18 cellular contexts compared by ENCODE assay signal in genomic region chr2:8505311-8505920, GRCh38.
A peak's percentile ranks its signal among the peaks of the same experiment; 100 is the strongest.
DNase-seq lines count a peak whose midpoint lies in the region; ATAC-seq and TF ChIP-seq lines count a peak whose summit lies in the region.
"Had no signal": no experiment of that assay in that cellular context is flagged by ENCODE, and none has a peak within 500 bp of the region (broad histone marks: within the 10 kb centered on the region; RNA-seq: fewer than 3 reads in every experiment).

No MANE protein-coding gene starts in this region.

- peak overlapping the region in 3 of 5 experiments; percentile 37 to 80 (median 54) for H3K27ac Mint-ChIP-seq in brain

- no peak overlapping the region for H2BK12ac ChIP-seq in neuronal stem cell (ENCODE audit: low read length)

- H3K27me3 ChIP-seq in right atrium auricular region (no peaks in the 10 kb centered on the region), neuronal stem cell (ENCODE audit: control insufficient read depth in 3 of 3, insufficient read depth in 3 of 3, low read depth in 1 of 3, low read length in 3 of 3) (no peaks in the 10 kb centered on the region)
- H3K27me3 ChIP-seq: SJSA1 had no signal

- ATAC-seq in Right ventricle myocardium superior (ENCODE audit: poor library complexity) (peak; percentile 41), GM19395 (IDR thresholded peaks at IDR 0.05; ENCODE audit: unreplicated experiment) (no peak), GM18907 (IDR thresholded peaks at IDR 0.05; ENCODE audit: unreplicated experiment) (no peak)

- H3K9ac ChIP-seq in neuronal stem cell (ENCODE audit: low read depth, low read length, poor library complexity): no peak overlapping the region

- peak overlapping the region; percentile 74 for H2AFZ ChIP-seq in neuronal stem cell (ENCODE audit: low read length)

- H3K9me3 ChIP-seq in right atrium auricular region (no peaks in the 10 kb centered on the region), neuronal stem cell (replicated peaks in 1 of 2; ENCODE audit: control insufficient read depth in 2 of 2, insufficient read depth in 1 of 2, low read depth in 1 of 2, low read length in 2 of 2) (peaks cover 12% of the 10 kb centered on the region in 2 donors)
- H3K9me3 ChIP-seq: SJSA1 had no signal

- no peak for DNase-seq in Right ventricle myocardium superior
- DNase-seq in right atrium auricular region (ENCODE audit: low spot score): no peak
- peak; percentile 12 for DNase-seq in neuronal stem cell (ENCODE audit: low spot score)
- DNase-seq in NCI-H2171 treated with DMSO at 0.1 percent for 48 hours (lab: John Stamatoyannopoulos, UW): no peak
- DNase-seq: C1 segment of cervical spinal cord; CD8-positive, alpha-beta memory T cell; HCEC 1CT; IMR-90; NCI-H1417; NCI-H187; NCI-H2107; NCI-H345; NCI-H526 had no signal

- no peak overlapping the region for H3K4me3 Mint-ChIP-seq in brain
- H3K4me3 Mint-ChIP-seq: CD8-positive, alpha-beta memory T cell had no signal

- H3K36me3 ChIP-seq in right atrium auricular region: no peaks in the 10 kb centered on the region
- no peaks in the 10 kb centered on the region for H3K36me3 ChIP-seq in neuronal stem cell (replicated peaks in 1 of 2; ENCODE audit: control insufficient read depth in 2 of 2, insufficient read depth in 2 of 2, low read length in 2 of 2)
- H3K36me3 ChIP-seq: SJSA1 had no signal

- H3K4me1 ChIP-seq in right atrium auricular region (peaks cover 0 to under 1% of the 10 kb centered on the region in 2 donors), neuronal stem cell (ENCODE audit: control insufficient read depth in 2 of 2, insufficient read depth in 1 of 2, low read depth in 1 of 2, low read length in 2 of 2) (peaks cover 1 to 10% of the 10 kb centered on the region in 2 donors)
- H3K4me1 ChIP-seq: SJSA1 had no signal

- no peak overlapping the region for H2BK120ac ChIP-seq in neuronal stem cell (ENCODE audit: low read depth, low read length)

- H3K4me1 Mint-ChIP-seq in brain: peaks cover 35% of the 10 kb centered on the region

- no peak overlapping the region for H4K8ac ChIP-seq in neuronal stem cell (ENCODE audit: low read depth, low read length)

- H3K27me3 Mint-ChIP-seq in brain: no peaks in the 10 kb centered on the region
- H3K27me3 Mint-ChIP-seq: CD8-positive, alpha-beta memory T cell had no signal

- intact Hi-C loops in Right ventricle myocardium superior (cut with DNase I): no loop called here

- H3K27ac ChIP-seq in right atrium auricular region (no peak overlapping the region), neuronal stem cell (replicated peaks; ENCODE audit: low read length) (peak overlapping the region; percentile 52)
- H3K27ac ChIP-seq: HL-60, SJSA1 had no signal

- H3K36me3 Mint-ChIP-seq in brain: no peaks in the 10 kb centered on the region

- no peaks in the 10 kb centered on the region for H3K79me1 ChIP-seq in neuronal stem cell (ENCODE audit: low read depth, low read length)

- H3K9me3 Mint-ChIP-seq in brain: peaks cover 13 to 30% (median 16%) of the 10 kb centered on the region in 5 experiments

- H3K4me3 ChIP-seq in right atrium auricular region: no peak overlapping the region
- H3K4me3 ChIP-seq in neuronal stem cell (ENCODE audit: low read length in 2 of 2): no peak overlapping the region
- H3K4me3 ChIP-seq: SJSA1 had no signal

- no peak overlapping the region for H3K4me2 ChIP-seq in neuronal stem cell (ENCODE audit: insufficient read depth, low read length, poor library complexity, severe bottlenecking)

- H3K14ac ChIP-seq in neuronal stem cell (ENCODE audit: low read length): no peak overlapping the region

- H3K18ac ChIP-seq in neuronal stem cell (ENCODE audit: low read length): no peak overlapping the region

- H2BK5ac ChIP-seq in neuronal stem cell (ENCODE audit: low read length): no peak overlapping the region

- peak overlapping the region; percentile 41 for H2AK5ac ChIP-seq in neuronal stem cell (ENCODE audit: low read depth, low read length)

- WGBS in neuronal stem cell (ENCODE audit: extremely low coverage in 2 of 2, insufficient read length in 2 of 2, insufficient replicate concordance in 1 of 2), 2 donors: no CpG with 5 or more reads among the region's 10 CpGs

- no peak overlapping the region for H2BK15ac ChIP-seq in neuronal stem cell (ENCODE audit: low read length)

- no peak overlapping the region for H3K4ac ChIP-seq in neuronal stem cell (ENCODE audit: low read length)

- no peak overlapping the region for H3K23ac ChIP-seq in neuronal stem cell (ENCODE audit: low read depth, low read length, poor library complexity)

- TF ChIP-seq CTCF in right atrium auricular region (IDR thresholded peaks at IDR 0.05): no peak
- no peak for TF ChIP-seq CTCF in brain (conservative IDR thresholded peaks at IDR 0.05)

- H4K91ac ChIP-seq in neuronal stem cell (ENCODE audit: low read depth, low read length, poor library complexity): no peak overlapping the region
